Comparison of ENCODE assay signal across 1 cellular context in genomic region chr17:4932756-4933155, GRCh38.
TF ChIP-seq lines count a peak whose summit lies in the region.

No MANE protein-coding gene starts in this region.

TF ChIP-seq in H1, 55 proteins besides CTCF, POLR2A, EP300 and RAD21:
- TF ChIP-seq SRF (IDR thresholded peaks at IDR 0.05; ENCODE audit: low read depth, low read length) (no peak), MAX (IDR thresholded peaks at IDR 0.05) (no peak), CHD1 (IDR thresholded peaks at IDR 0.05; ENCODE audit: low read depth, low read length) (no peak), USF2 (IDR thresholded peaks at IDR 0.05; ENCODE audit: low read length) (no peak), TAF7 (optimal IDR thresholded peaks at IDR 0.05; ENCODE audit: borderline replicate concordance, low read depth, low read length) (no peak), YY1 (IDR thresholded peaks at IDR 0.05; ENCODE audit: low read depth, low read length) (no peak), RXRA (IDR thresholded peaks at IDR 0.05; ENCODE audit: insufficient read depth, low read depth, low read length) (no peak), ATF3 (IDR thresholded peaks at IDR 0.05; ENCODE audit: insufficient read depth, low read depth, low read length) (no peak), PHF8 (conservative IDR thresholded peaks at IDR 0.05; ENCODE audit: low read depth, low read length) (no peak), BACH1 (IDR thresholded peaks at IDR 0.05; ENCODE audit: low read length) (no peak), FOSL1 (IDR thresholded peaks at IDR 0.05; ENCODE audit: insufficient read depth, low read depth, low read length) (no peak), BCL11A (IDR thresholded peaks at IDR 0.05; ENCODE audit: low read depth in 2 of 2, low read length in 2 of 2) (no peak), RBBP5 (IDR thresholded peaks at IDR 0.05; ENCODE audit: borderline replicate concordance, low read depth, low read length) (no peak), EZH2 (IDR thresholded peaks at IDR 0.05; ENCODE audit: low read depth, low read length, severe bottlenecking) (no peak), CTBP2 (IDR thresholded peaks at IDR 0.05; ENCODE audit: borderline replicate concordance, insufficient read depth, insufficient read length, low read length) (no peak), SP4 (IDR thresholded peaks at IDR 0.05; ENCODE audit: low read length) (no peak), SIX5 (IDR thresholded peaks at IDR 0.05; ENCODE audit: low read depth, low read length) (no peak), CHD2 (IDR thresholded peaks at IDR 0.05; ENCODE audit: low read length) (no peak)
